Comparison of ENCODE assay signal across 4 cellular contexts in the genomic region with DNA sequence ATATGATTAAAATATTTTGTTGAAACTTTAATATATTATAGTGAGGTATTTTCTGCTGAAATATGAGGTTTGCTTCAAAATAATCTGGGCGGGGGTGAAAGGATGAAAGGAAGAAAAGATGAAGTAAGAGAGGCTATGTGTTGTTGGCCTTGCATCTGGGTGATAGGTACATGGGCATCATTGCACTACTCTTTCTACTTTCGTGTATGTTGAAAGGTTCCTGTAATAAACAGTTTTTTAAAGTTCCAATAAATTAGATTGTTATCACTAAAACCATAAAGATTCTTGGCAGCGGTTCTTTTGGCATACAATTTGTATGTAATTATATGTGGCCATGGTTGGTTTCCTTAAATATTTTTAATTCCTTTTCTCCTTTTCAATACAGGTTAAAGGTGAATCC.
"Had no signal": no experiment of that assay in that cellular context is flagged by ENCODE, and none has a peak within 500 bp of the region (broad histone marks: within the 10 kb centered on the region; RNA-seq: fewer than 3 reads in every experiment).

No MANE protein-coding gene starts in this region.

- DNase-seq: H9, HCEC 1CT, KBM-7 had no signal

- H3K4me3 ChIP-seq: GM23338 had no signal

- ATAC-seq: GM23338 had no signal
